35 cellular contexts compared by ENCODE assay signal in the genomic region with DNA sequence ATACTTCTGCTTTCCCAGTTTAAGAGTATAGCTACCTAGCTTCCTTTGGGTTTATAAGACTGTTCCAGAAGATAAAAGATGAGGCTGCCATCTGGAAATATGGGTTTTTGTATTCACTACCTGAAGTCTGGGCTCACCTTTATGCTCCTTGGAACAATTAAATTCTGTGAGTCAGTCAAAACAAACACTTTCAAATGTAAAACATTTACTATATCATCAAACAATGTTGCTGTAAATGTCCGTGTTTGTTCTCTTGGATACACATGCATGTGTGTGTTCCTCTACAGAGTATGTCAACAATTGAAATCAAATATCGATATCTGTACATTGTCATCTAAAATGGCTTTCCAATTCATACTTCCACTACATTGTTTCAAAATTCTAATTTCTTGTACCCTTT.
"Had no signal": no experiment of that assay in that cellular context is flagged by ENCODE, and none has a peak within 500 bp of the region (broad histone marks: within the 10 kb centered on the region; RNA-seq: fewer than 3 reads in every experiment).

No MANE protein-coding gene starts in this region.

- DNase-seq: activated B cell treated with CpG ODN at 0.5 μM for 24 hours; activated CD4-positive, alpha-beta T cell treated with anti-CD3 and anti-CD28 coated beads for 48 hours; activated CD4-positive, alpha-beta T cell treated with anti-CD3 and anti-CD28 coated beads, Interleukin-2, amount 50 U/mL, for 1 hour; activated CD4-positive, alpha-beta T cell treated with anti-CD3 and anti-CD28 coated beads, Interleukin-2, amount 50 U/mL, for 48 hours; activated CD8-positive, alpha-beta memory T cell treated with anti-CD3 and anti-CD28 coated beads for 24 hours; activated CD8-positive, alpha-beta T cell treated with anti-CD3 and anti-CD28 coated beads for 36 hours; activated effector memory CD4-positive, alpha-beta T cell treated with Interleukin-2 at 50 U/mL for 16 hours; activated gamma-delta T cell treated with Interleukin-2 at 50 U/mL for 16 hours; activated naive CD4-positive, alpha-beta T cell treated with anti-CD3 and anti-CD28 coated beads, Interleukin-2, amount 50 U/mL, for 16 hours; activated naive CD4-positive, alpha-beta T cell treated with Interleukin-2 at 50 U/mL for 16 hours; activated T-cell treated with anti-CD3 and anti-CD28 coated beads, Interleukin-2, amount 50 U/mL, for 4 hours; amniotic stem cell; anterior cingulate cortex; brain microvascular endothelial cell; dorsolateral prefrontal cortex; effector memory CD4-positive, alpha-beta T cell; endodermal cell; erythroblast; foreskin keratinocyte; gastrocnemius medialis; glutamatergic neuron; heart left ventricle; T-helper 17 cell; T1000; WERI-Rb-1 had no signal

- H3K27me3 Mint-ChIP-seq: activated naive CD8-positive, alpha-beta T cell; dendritic cell treated with granulocyte-macrophage colony-stimulating factor and Interleukin-4, amounts not matched to agents 40 ng/mL and 50 ng/mL, for 4 days had no signal

- H3K4me1 Mint-ChIP-seq: activated B cell treated with CpG ODN at 0.5 μM for 24 hours; activated T-helper 17 cell treated with anti-CD3 and anti-CD28 coated beads, Interleukin-2, amount 50 U/mL, for 72 hours; central memory CD8-positive, alpha-beta T cell had no signal

- ATAC-seq: activated CD4-positive, CD25-positive, alpha-beta regulatory T cell treated with anti-CD3 and anti-CD28 coated beads, Interleukin-2, amount 50 U/mL, for 24 hours; activated CD8-positive, alpha-beta T cell treated with anti-CD3 and anti-CD28 coated beads for 36 hours; activated T-cell treated with anti-CD3 and anti-CD28 coated beads, Interleukin-2, amount 50 U/mL, for 4 hours; activated T-helper 17 cell treated with anti-CD3 and anti-CD28 coated beads, Interleukin-2, amount 50 U/mL, for 72 hours; foreskin keratinocyte; gastrocnemius medialis; heart left ventricle; T-helper 17 cell had no signal

- H3K9me3 Mint-ChIP-seq: activated CD8-positive, alpha-beta T cell treated with anti-CD3 and anti-CD28 coated beads for 36 hours; activated T-cell treated with anti-CD3 and anti-CD28 coated beads, Interleukin-2, amount 50 U/mL, for 4 hours; activated T-helper 17 cell treated with anti-CD3 and anti-CD28 coated beads, Interleukin-2, amount 50 U/mL, for 72 hours; central memory CD8-positive, alpha-beta T cell; dendritic cell treated with granulocyte-macrophage colony-stimulating factor and Interleukin-4, amounts not matched to agents 40 ng/mL and 50 ng/mL, for 4 days; T-helper 2 cell treated with Interferon-gamma antibody and Interleukin-4, amounts not matched to agents 5 μg/mL and 100 μg/mL, for 36 hours had no signal

- H3K36me3 Mint-ChIP-seq: activated naive CD8-positive, alpha-beta T cell had no signal

- H3K27ac ChIP-seq: brain microvascular endothelial cell, coronary artery, dorsolateral prefrontal cortex, esophagus muscularis mucosa, foreskin keratinocyte, gastrocnemius medialis, heart left ventricle, WERI-Rb-1 had no signal

- H3K4me1 ChIP-seq: esophagus muscularis mucosa, foreskin keratinocyte, gastrocnemius medialis, heart left ventricle had no signal

- H3K4me3 Mint-ChIP-seq: activated B cell treated with CpG ODN at 0.5 μM for 24 hours; activated CD8-positive, alpha-beta T cell treated with anti-CD3 and anti-CD28 coated beads for 36 hours; activated naive CD8-positive, alpha-beta T cell; activated T-cell treated with anti-CD3 and anti-CD28 coated beads, Interleukin-2, amount 50 U/mL, for 4 hours; activated T-helper 17 cell treated with anti-CD3 and anti-CD28 coated beads, Interleukin-2, amount 50 U/mL, for 72 hours; central memory CD8-positive, alpha-beta T cell; dendritic cell treated with granulocyte-macrophage colony-stimulating factor and Interleukin-4, amounts not matched to agents 40 ng/mL and 50 ng/mL, for 4 days; endodermal cell; T-helper 17 cell; T-helper 2 cell treated with Interferon-gamma antibody and Interleukin-4, amounts not matched to agents 5 μg/mL and 100 μg/mL, for 36 hours had no signal

- H3K27ac Mint-ChIP-seq: activated B cell treated with CpG ODN at 0.5 μM for 24 hours; activated CD8-positive, alpha-beta T cell treated with anti-CD3 and anti-CD28 coated beads for 36 hours; activated naive CD8-positive, alpha-beta T cell; activated T-helper 17 cell treated with anti-CD3 and anti-CD28 coated beads, Interleukin-2, amount 50 U/mL, for 72 hours; dendritic cell treated with granulocyte-macrophage colony-stimulating factor and Interleukin-4, amounts not matched to agents 40 ng/mL and 50 ng/mL, for 4 days; endodermal cell; T-helper 17 cell; T-helper 2 cell treated with Interferon-gamma antibody and Interleukin-4, amounts not matched to agents 5 μg/mL and 100 μg/mL, for 36 hours had no signal

- FAIRE-seq: astrocyte, bronchial epithelial cell had no signal

- H3K9me3 ChIP-seq: esophagus muscularis mucosa, gastrocnemius medialis had no signal

- H3K36me3 ChIP-seq: brain microvascular endothelial cell, esophagus muscularis mucosa, gastrocnemius medialis, heart left ventricle, WERI-Rb-1 had no signal

- H3K27me3 ChIP-seq: brain microvascular endothelial cell, dorsolateral prefrontal cortex, esophagus muscularis mucosa, gastrocnemius medialis, heart left ventricle had no signal

- H3K4me3 ChIP-seq: coronary artery, dorsolateral prefrontal cortex, esophagus muscularis mucosa, gastrocnemius medialis, heart left ventricle had no signal
